ENCODE assay signal across 9 cellular contexts in genomic region chr12:50923361-50924130, GRCh38. TPM values are rescaled to one million over a fixed set of nuclear protein-coding genes. Genes with fewer than 3 reads are reported as not detected.
DNase-seq lines count a peak whose midpoint lies in the region; ATAC-seq and TF ChIP-seq lines count a peak whose summit lies in the region.
"Had no signal": no experiment of that assay in that cellular context is flagged by ENCODE, and none has a peak within 500 bp of the region (broad histone marks: within the 10 kb centered on the region; RNA-seq: fewer than 3 reads in every experiment).

No MANE protein-coding gene starts in this region.

- H3K4me1 ChIP-seq in ES-I3 (ENCODE audit: insufficient read depth, low read length): peaks cover 17% of the 10 kb centered on the region
- H3K4me1 ChIP-seq in fibroblast of lung (ENCODE audit: control insufficient read depth, extremely low read depth, insufficient read depth, low read length): peaks cover 4% of the 10 kb centered on the region
- H3K4me1 ChIP-seq in rectal smooth muscle tissue (ENCODE audit: control insufficient read depth, insufficient read depth, low read length): peaks cover 24% of the 10 kb centered on the region

- H3K27me3 ChIP-seq in fibroblast of lung (ENCODE audit: control insufficient read depth, insufficient read depth, low read length) (no peaks in the 10 kb centered on the region), rectal smooth muscle tissue (ENCODE audit: control insufficient read depth, insufficient read depth, low read length) (no peaks in the 10 kb centered on the region)

- peak overlapping the region; percentile 59 for H3K4me2 ChIP-seq in fibroblast of lung (ENCODE audit: extremely low read depth, insufficient read depth, low read length)

- peak overlapping the region; percentile 41 for H2AFZ ChIP-seq in fibroblast of lung (ENCODE audit: low read length)

- H4K20me1 ChIP-seq in fibroblast of lung (ENCODE audit: control insufficient read depth, extremely low read depth, insufficient read depth, low read length): no peaks in the 10 kb centered on the region

- no peak for TF ChIP-seq CTCF in fibroblast of lung (conservative IDR thresholded peaks at IDR 0.05 in 1 of 2, IDR thresholded peaks at IDR 0.05 in 1 of 2; ENCODE audit: low read depth in 1 of 2, low read length in 2 of 2)

- H3K9me3 ChIP-seq in ES-I3 (ENCODE audit: control insufficient read depth, insufficient read depth, low read length) (no peaks in the 10 kb centered on the region), fibroblast of lung (ENCODE audit: control insufficient read depth, insufficient read depth, low read depth, low read length) (no peaks in the 10 kb centered on the region)

- H3K9ac ChIP-seq in ES-I3 (ENCODE audit: low read depth, low read length) (peak overlapping the region; percentile 34), fibroblast of lung (ENCODE audit: insufficient read depth, low read length) (no peak overlapping the region), rectal smooth muscle tissue (ENCODE audit: low read length) (no peak overlapping the region)

- H3K4me3 ChIP-seq in fibroblast of lung (replicated peaks in 1 of 4; ENCODE audit: control extremely low read depth in 1 of 4, insufficient read depth in 1 of 4, low read depth in 3 of 4, low read length in 4 of 4) (peak overlapping the region in 3 of 4 experiments; percentile 13 to 92 (median 92)), rectal smooth muscle tissue (ENCODE audit: low read length) (peak overlapping the region; percentile 96)

- peak; percentile 46 for DNase-seq in RPMI8226
- no peak for DNase-seq in fibroblast of lung (ENCODE audit: low read depth in 2 of 2)
- DNase-seq in midbrain (lab: John Stamatoyannopoulos, UW): no peak
- no peak for DNase-seq in SK-N-DZ (ENCODE audit: low spot score)

- no peaks in the 10 kb centered on the region for H3K36me3 ChIP-seq in ES-I3 (ENCODE audit: insufficient read depth, low read length)
- no peaks in the 10 kb centered on the region for H3K36me3 ChIP-seq in fibroblast of lung (ENCODE audit: control insufficient read depth, insufficient read depth, low read length)
- H3K36me3 ChIP-seq in rectal smooth muscle tissue (ENCODE audit: control insufficient read depth, insufficient read depth, low read length): no peaks in the 10 kb centered on the region

- peak overlapping the region; percentile 18 for H3K27ac ChIP-seq in fibroblast of lung (ENCODE audit: insufficient read depth, low read length)
- H3K27ac ChIP-seq in rectal smooth muscle tissue (ENCODE audit: low read depth, low read length): peak overlapping the region; percentile 90

- H3K79me2 ChIP-seq in fibroblast of lung (ENCODE audit: control insufficient read depth, insufficient read depth, low read length): peaks cover 3% of the 10 kb centered on the region

- no peak for ATAC-seq in GM18909 (IDR thresholded peaks at IDR 0.05; ENCODE audit: poor library complexity, unreplicated experiment)
- no peak for ATAC-seq in HG02571 (IDR thresholded peaks at IDR 0.05; ENCODE audit: unreplicated experiment)

RNA-seq across cellular contexts. Expression of gene HIGD1C, which starts 28.8 kb away (rescaled TPM):
- total RNA-seq in fibroblast of lung: not detected in 2 replicates
- not detected in 2 replicates for polyA plus RNA-seq in fibroblast of lung
- not detected in 2 replicates for polyA plus RNA-seq in fibroblast of lung (2012)
- polyA minus RNA-seq in fibroblast of lung (ENCODE audit: low replicate concordance): not detected in 2 replicates
- polyA plus RNA-seq in SK-N-DZ (2014; cell fraction: cytosol; rRNA removed): not detected in 2 replicates
- polyA plus RNA-seq in SK-N-DZ (2014; cell fraction: nucleus; rRNA removed): not detected in 2 replicates
- total RNA-seq: activated CD4-positive, alpha-beta memory T cell treated with anti-CD3 and anti-CD28 coated beads for 36 hours had no signal
